ENCODE assay signal across 1 cellular context in the genomic region with DNA sequence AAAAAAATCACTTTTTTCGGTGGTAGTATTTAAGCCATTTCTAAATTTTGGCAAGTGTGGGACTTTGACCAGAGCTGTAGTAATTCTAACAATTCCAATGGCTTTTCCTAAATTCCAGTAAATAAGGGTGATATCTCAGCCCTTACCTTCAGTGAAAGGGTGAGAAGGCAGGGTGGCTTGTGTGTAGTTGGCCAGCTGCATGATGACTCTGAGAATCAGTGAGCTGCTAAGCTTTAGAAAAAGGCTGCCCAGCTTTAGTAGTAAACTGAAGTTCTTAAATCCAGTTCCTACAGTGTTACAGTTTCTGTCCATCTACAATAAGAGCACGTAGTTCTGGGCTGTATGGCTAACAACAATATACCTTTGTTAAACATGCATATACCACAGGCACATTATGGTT.
TF ChIP-seq lines count a peak whose summit lies in the region.

No MANE protein-coding gene starts in this region.

TF ChIP-seq in SK-N-SH treated with all-trans-retinoic acid at 6 μM for 48 hours, 23 proteins besides CTCF, POLR2A, EP300 and RAD21 (continued from another document):
- TF ChIP-seq, protein P1, sequence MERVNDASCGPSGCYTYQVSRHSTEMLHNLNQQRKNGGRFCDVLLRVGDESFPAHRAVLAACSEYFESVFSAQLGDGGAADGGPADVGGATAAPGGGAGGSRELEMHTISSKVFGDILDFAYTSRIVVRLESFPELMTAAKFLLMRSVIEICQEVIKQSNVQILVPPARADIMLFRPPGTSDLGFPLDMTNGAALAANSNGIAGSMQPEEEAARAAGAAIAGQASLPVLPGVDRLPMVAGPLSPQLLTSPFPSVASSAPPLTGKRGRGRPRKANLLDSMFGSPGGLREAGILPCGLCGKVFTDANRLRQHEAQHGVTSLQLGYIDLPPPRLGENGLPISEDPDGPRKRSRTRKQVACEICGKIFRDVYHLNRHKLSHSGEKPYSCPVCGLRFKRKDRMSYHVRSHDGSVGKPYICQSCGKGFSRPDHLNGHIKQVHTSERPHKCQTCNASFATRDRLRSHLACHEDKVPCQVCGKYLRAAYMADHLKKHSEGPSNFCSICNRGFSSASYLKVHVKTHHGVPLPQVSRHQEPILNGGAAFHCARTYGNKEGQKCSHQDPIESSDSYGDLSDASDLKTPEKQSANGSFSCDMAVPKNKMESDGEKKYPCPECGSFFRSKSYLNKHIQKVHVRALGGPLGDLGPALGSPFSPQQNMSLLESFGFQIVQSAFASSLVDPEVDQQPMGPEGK (CRISPR knock-in tag; IDR thresholded peaks at IDR 0.05; ENCODE audit: borderline replicate concordance) = no peak
- no peak for TF ChIP-seq SNAI2 (CRISPR knock-in tag; IDR thresholded peaks at IDR 0.05)
